8 cellular contexts compared by ENCODE assay signal in genomic region chr20:62303049-62303326, GRCh38. TPM values are rescaled to one million over a fixed set of nuclear protein-coding genes. Genes with fewer than 3 reads are reported as not detected.
DNase-seq lines count a peak whose midpoint lies in the region; ATAC-seq and TF ChIP-seq lines count a peak whose summit lies in the region.

No MANE protein-coding gene starts in this region.

- H3K4me3 Mint-ChIP-seq in CD14-positive monocyte = peak overlapping the region; percentile 83 to 90
- peak overlapping the region; percentile 92 to 98 for H3K4me3 Mint-ChIP-seq in effector memory CD8-positive, alpha-beta T cell
- peak overlapping the region; percentile 95 for H3K4me3 Mint-ChIP-seq in neural crest cell

- H3K36me3 Mint-ChIP-seq in CD14-positive monocyte (peaks cover 34 to 50% of the 10 kb centered on the region in 2 donors), neural crest cell (ENCODE audit: low read depth) (no peaks in the 10 kb centered on the region)
- H3K36me3 Mint-ChIP-seq in effector memory CD8-positive, alpha-beta T cell (ENCODE audit: insufficient read depth) = peaks cover 22% of the 10 kb centered on the region

- H3K9me3 ChIP-seq in NT2/D1 (ENCODE audit: insufficient read depth, low read length) = no peaks in the 10 kb centered on the region

- H3K27me3 ChIP-seq in NT2/D1 (ENCODE audit: insufficient read depth, insufficient read length) = no peaks in the 10 kb centered on the region

- intact Hi-C loops in CD14-positive monocyte (cut with micrococcal nuclease) = loop anchor here (5.0 to 10.0 kb wide), 8 partner anchors 66 to 632 kb away; partner anchors contain the start of genes GID8 (in 1 of the 2), LSM14B (in 1 of the 2), MTG2 (in 1 of the 2) and OGFR (in 1 of the 2)

- peaks cover 54% of the 10 kb centered on the region for H3K36me3 ChIP-seq in NT2/D1 (ENCODE audit: insufficient read depth, insufficient read length, low read length)

- no peak for TF ChIP-seq CTCF in CD14-positive monocyte (IDR thresholded peaks at IDR 0.05)
- no peak for TF ChIP-seq CTCF in neural crest cell (conservative IDR thresholded peaks at IDR 0.05)
- no peak for TF ChIP-seq CTCF in GM13976 (IDR thresholded peaks at IDR 0.05; ENCODE audit: borderline replicate concordance, control extremely low read depth, extremely low read depth, insufficient read depth, missing control alignments)

- peak overlapping the region; percentile 99 for H3K9ac ChIP-seq in NT2/D1 (ENCODE audit: insufficient read length, low read depth)

- H3K4me1 Mint-ChIP-seq in CD14-positive monocyte (peaks cover 26% of the 10 kb centered on the region), neural crest cell (peaks cover 21% of the 10 kb centered on the region)
- H3K4me1 Mint-ChIP-seq in effector memory CD8-positive, alpha-beta T cell (ENCODE audit: low read depth in 2 of 2) = peaks cover 19 to 25% of the 10 kb centered on the region in 2 donors

- H3K9me3 Mint-ChIP-seq in CD14-positive monocyte = no peaks in the 10 kb centered on the region
- no peaks in the 10 kb centered on the region for H3K9me3 Mint-ChIP-seq in effector memory CD8-positive, alpha-beta T cell
- no peaks in the 10 kb centered on the region for H3K9me3 Mint-ChIP-seq in neural crest cell

- peaks cover 27% of the 10 kb centered on the region for H3K4me1 ChIP-seq in NT2/D1 (ENCODE audit: insufficient read depth, insufficient read length)

- DNase-seq in CD14-positive monocyte (ENCODE audit: low spot score) (no peak), NT2/D1 (ENCODE audit: low read depth, low spot score) (no peak), neural crest cell (ENCODE audit: low read depth, low spot score) (no peak), NCI-H1092 (lab: John Stamatoyannopoulos, UW) (no peak), GM13976 (ENCODE audit: low spot score) (no peak), DMS53 treated with DMSO at 0.1 percent for 48 hours (lab: John Stamatoyannopoulos, UW; ENCODE audit: unreplicated experiment) (no peak)
- DNase-seq in effector memory CD8-positive, alpha-beta T cell = no peak

- H3K27ac Mint-ChIP-seq in CD14-positive monocyte (peak overlapping the region in 6 of 7 donors; percentile 60 to 98 (median 66)), neural crest cell (ENCODE audit: unreplicated experiment) (no peak overlapping the region)
- peak overlapping the region; percentile 95 to 99 for H3K27ac Mint-ChIP-seq in effector memory CD8-positive, alpha-beta T cell

- no peak for ATAC-seq in effector memory CD8-positive, alpha-beta T cell (replicated peaks)
- no peak for ATAC-seq in GM21526 (IDR thresholded peaks at IDR 0.05; ENCODE audit: low FRiP score, unreplicated experiment)

- H3K4me3 ChIP-seq in NT2/D1 (ENCODE audit: insufficient read length, low read depth) = peak overlapping the region; percentile 96

- H3K27me3 Mint-ChIP-seq in CD14-positive monocyte (ENCODE audit: low read depth in 3 of 3) (peaks cover 0 to 4% (median 3%) of the 10 kb centered on the region in 3 donors), neural crest cell (ENCODE audit: low read depth) (peaks cover 2% of the 10 kb centered on the region)
- H3K27me3 Mint-ChIP-seq in effector memory CD8-positive, alpha-beta T cell = no peaks in the 10 kb centered on the region

- in situ Hi-C loops in GM13976 (cut with MboI; ENCODE audit: low sequenced_read_pairs, unreplicated experiment) = loop anchor here (10.0 kb wide), 1 partner anchor 82 kb away; the partner anchor contains the start of gene RPS21

RNA-seq across cellular contexts. Expression of gene ADRM1, which starts 0.2 kb away (rescaled TPM):
- polyA plus RNA-seq in CD14-positive monocyte = 10 to 100 TPM; 72.5 to 81.5 TPM
- 90.4 and 98.8 TPM in 2 replicates for total RNA-seq in neural crest cell
